ENCODE assay signal across 1 cellular context in genomic region chr1:12565094-12565965, GRCh38.
TF ChIP-seq lines count a peak whose summit lies in the region.

No MANE protein-coding gene starts in this region.

TF ChIP-seq in SK-N-SH treated with all-trans-retinoic acid at 6 μM for 48 hours, 23 proteins besides CTCF, POLR2A, EP300 and RAD21 (continued from another document):
- TF ChIP-seq TSHZ2 (CRISPR knock-in tag; IDR thresholded peaks at IDR 0.05), result no peak
- peak; percentile 22; the same call in 1 of the 2 replicates for TF ChIP-seq ZC3H10 (CRISPR knock-in tag; IDR thresholded peaks at IDR 0.05)
- TF ChIP-seq ZFP30 (CRISPR knock-in tag; IDR thresholded peaks at IDR 0.05), result no peak
- no peak for TF ChIP-seq ZFP3 (CRISPR knock-in tag; IDR thresholded peaks at IDR 0.05)
- TF ChIP-seq POU6F1 (CRISPR knock-in tag; IDR thresholded peaks at IDR 0.05; ENCODE audit: borderline replicate concordance, low read depth), result no peak
- 0 out of 2 replicates have a peak, but pooled peaks have one; percentile 21 for TF ChIP-seq CSRNP3 (CRISPR knock-in tag; IDR thresholded peaks at IDR 0.05)
